In the genomic region with DNA sequence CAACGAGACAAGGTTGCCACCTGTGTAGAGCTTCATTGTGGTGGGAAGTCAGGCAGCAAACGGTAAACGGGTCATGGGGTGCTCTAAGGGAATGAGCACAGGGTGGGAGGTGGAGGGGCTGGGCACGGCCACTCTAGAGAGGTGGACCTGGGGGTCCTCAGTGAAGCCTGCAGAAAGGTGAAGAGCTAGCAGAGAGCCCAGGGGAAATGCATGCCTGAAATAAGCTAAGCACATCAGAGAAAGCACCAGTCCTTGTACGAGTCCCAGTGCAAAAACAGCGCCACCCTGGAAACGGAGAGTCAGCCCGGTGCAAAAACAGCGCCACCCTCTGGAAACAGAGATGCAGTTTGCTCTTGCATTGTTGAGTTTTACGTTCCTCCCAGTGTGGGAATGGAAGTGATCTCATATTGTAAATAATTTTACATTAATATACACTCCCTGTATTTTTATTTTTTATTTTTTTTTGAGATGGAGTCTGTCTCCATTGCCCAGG, we compare ENCODE assay signal across 8 cellular contexts.
A peak's percentile ranks its signal among the peaks of the same experiment; 100 is the strongest.
DNase-seq lines count a peak whose midpoint lies in the region; ATAC-seq, FAIRE-seq and TF ChIP-seq lines count a peak whose summit lies in the region.

No MANE protein-coding gene starts in this region.

- H3K4me1 ChIP-seq in endothelial cell of umbilical vein (ENCODE audit: control insufficient read depth, extremely low read depth, insufficient read depth, low read length), result peaks cover 8% of the 10 kb centered on the region
- peaks cover 12% of the 10 kb centered on the region for H3K4me1 ChIP-seq in neural progenitor cell

- intact Hi-C loops in endothelial cell of umbilical vein (cut with micrococcal nuclease), result no loop called here

- peaks cover 0 to 10% of the 10 kb centered on the region in 2 experiments for H3K36me3 ChIP-seq in endothelial cell of umbilical vein (ENCODE audit: control insufficient read depth in 2 of 2, extremely low read depth in 1 of 2, insufficient read depth in 2 of 2, low read length in 2 of 2)
- no peaks in the 10 kb centered on the region for H3K36me3 ChIP-seq in neural progenitor cell

- peaks cover 26% of the 10 kb centered on the region for H3K36me3 Mint-ChIP-seq in neural progenitor cell

- no peaks in the 10 kb centered on the region for H3K9me1 ChIP-seq in endothelial cell of umbilical vein (replicated peaks; ENCODE audit: control insufficient read depth, extremely low read depth, insufficient read depth, low read length)

- peaks cover 5% of the 10 kb centered on the region for H3K4me1 Mint-ChIP-seq in neural progenitor cell

- H2AFZ ChIP-seq in endothelial cell of umbilical vein (ENCODE audit: low read depth, low read length) (no peak overlapping the region), neural progenitor cell (replicated peaks) (no peak overlapping the region)

- H3K9me3 Mint-ChIP-seq in neural progenitor cell, result peaks cover 9% of the 10 kb centered on the region

- no peak overlapping the region for H3K4me2 ChIP-seq in endothelial cell of umbilical vein (ENCODE audit: insufficient read depth, low read length)
- H3K4me2 ChIP-seq in neural progenitor cell, result no peak overlapping the region

- H3K27me3 ChIP-seq in endothelial cell of umbilical vein (ENCODE audit: control insufficient read depth in 2 of 2, insufficient read depth in 2 of 2, low read length in 2 of 2) (no peaks in the 10 kb centered on the region), neural progenitor cell (peaks cover 38% of the 10 kb centered on the region)

- no peak overlapping the region for H3K9ac ChIP-seq in endothelial cell of umbilical vein (replicated peaks; ENCODE audit: extremely low read depth, insufficient read depth, low read length)
- no peak overlapping the region for H3K9ac ChIP-seq in neural progenitor cell

- TF ChIP-seq POLR2A in endothelial cell of umbilical vein (IDR thresholded peaks at IDR 0.05; ENCODE audit: low read depth, low read length), result no peak

- H3K9me3 ChIP-seq in endothelial cell of umbilical vein (replicated peaks; ENCODE audit: control insufficient read depth, insufficient read depth, low read length) (no peaks in the 10 kb centered on the region), neural progenitor cell (ENCODE audit: low read depth) (no peaks in the 10 kb centered on the region)

- no peak overlapping the region for H3K27ac Mint-ChIP-seq in neural progenitor cell

- no peak for ATAC-seq in GM19397 (IDR thresholded peaks at IDR 0.05; ENCODE audit: unreplicated experiment)

- H3F3A ChIP-seq in neural progenitor cell (ENCODE audit: low read depth), result peaks cover 3% of the 10 kb centered on the region

- no peaks in the 10 kb centered on the region for H3K79me2 ChIP-seq in endothelial cell of umbilical vein (ENCODE audit: control insufficient read depth, insufficient read depth, low read length)
- peaks cover 7% of the 10 kb centered on the region for H3K79me2 ChIP-seq in neural progenitor cell (ENCODE audit: low read depth)

- no peaks in the 10 kb centered on the region for H3K27me3 Mint-ChIP-seq in neural progenitor cell (ENCODE audit: insufficient read depth, low read depth)

- H3K27ac ChIP-seq in endothelial cell of umbilical vein (ENCODE audit: insufficient read depth, low read depth, low read length), result no peak overlapping the region
- no peak overlapping the region for H3K27ac ChIP-seq in neural progenitor cell

- H4K20me1 ChIP-seq in endothelial cell of umbilical vein (replicated peaks; ENCODE audit: control insufficient read depth, extremely low read depth, insufficient read depth, low read length) (no peaks in the 10 kb centered on the region), neural progenitor cell (ENCODE audit: low read depth) (peaks cover 61% of the 10 kb centered on the region)

- no TSS peak for BruUV-seq in endothelial cell of umbilical vein (replicated peaks; lab: Mats Ljungman, UMichigan)

- dilution Hi-C loops in endothelial cell of umbilical vein (cut with MboI; ENCODE audit: extremely low pct_ligation_motif_present, low sequenced_read_pairs), result no loop called here

- FAIRE-seq in D721Med (lab: Jason Lieb, UNC) (no peak), endothelial cell of umbilical vein (lab: Jason Lieb, UNC) (no peak)

- CTCF ChIA-PET in endothelial cell of umbilical vein (lab: Charles Lee), result interaction anchor here (0.7 to 1.5 kb wide), 6 partner anchors 8 to 224 kb away, joined by 3 to 9 read pairs (median 3); a partner anchor contains a TSS

- no peak overlapping the region for H3K4me3 Mint-ChIP-seq in neural progenitor cell

- POLR2A ChIA-PET in endothelial cell of umbilical vein (lab: Charles Lee), result interaction anchor here (1.2 kb wide), 1 partner anchor 8 kb away, joined by 3 read pairs; no protein-coding TSS in a partner anchor

- TF ChIP-seq CTCF in D721Med (IDR thresholded peaks at IDR 0.05; ENCODE audit: insufficient read depth, missing control alignments) (peak; percentile 64), endothelial cell of umbilical vein (IDR thresholded peaks at IDR 0.05; ENCODE audit: extremely low read depth in 1 of 2, insufficient read depth in 1 of 2, low read depth in 1 of 2, low read length in 2 of 2) (peak; percentile 36 to 42), neural progenitor cell (IDR thresholded peaks at IDR 0.05) (peak; percentile 82)

- H3K4me3 ChIP-seq in endothelial cell of umbilical vein (replicated peaks in 1 of 3; ENCODE audit: insufficient read depth in 1 of 3, low read depth in 1 of 3, low read length in 3 of 3) (no peak overlapping the region), neural progenitor cell (no peak overlapping the region)

- DNase-seq in D721Med (ENCODE audit: insufficient read length, low spot score), result no peak
- peak; percentile 47 for DNase-seq in HuH-7.5 (ENCODE audit: low spot score)
- peak; percentile 40 for DNase-seq in SW480 (ENCODE audit: low spot score)
- no peak for DNase-seq in endothelial cell of umbilical vein (ENCODE audit: low read depth, low spot score)
- peak; percentile 88 for DNase-seq in neural progenitor cell (ENCODE audit: low spot score)
- DNase-seq in activated CD8-positive, alpha-beta memory T cell treated with anti-CD3 and anti-CD28 coated beads, Interleukin-2, amount 50 U/mL, for 48 hours, result no peak
- DNase-seq in GM19240 (ENCODE audit: insufficient read length, low spot score), result no peak

TF ChIP-seq in endothelial cell of umbilical vein, 7 proteins besides CTCF, POLR2A, EP300 and RAD21:
- no peak for TF ChIP-seq MYC (IDR thresholded peaks at IDR 0.05; ENCODE audit: low read depth, low read length)

Comparison
In these comparisons a context has a peak if more than half of its experiments do, and no peak if none do; other contexts are left out.
1. DNase-seq: peak in HuH-7.5 (single experiment), SW480 (single experiment) and neural progenitor cell (single experiment); none in D721Med (single experiment), endothelial cell of umbilical vein (single experiment), activated CD8-positive, alpha-beta memory T cell treated with anti-CD3 and anti-CD28 coated beads, Interleukin-2, amount 50 U/mL, for 48 hours (single experiment) and GM19240 (single experiment).
2. Peak in every context shown above with its lines, with median percentiles within 50 percentile points of each other: CTCF ChIP-seq.